ENCODE assay signal across 1 cellular context in the genomic region with DNA sequence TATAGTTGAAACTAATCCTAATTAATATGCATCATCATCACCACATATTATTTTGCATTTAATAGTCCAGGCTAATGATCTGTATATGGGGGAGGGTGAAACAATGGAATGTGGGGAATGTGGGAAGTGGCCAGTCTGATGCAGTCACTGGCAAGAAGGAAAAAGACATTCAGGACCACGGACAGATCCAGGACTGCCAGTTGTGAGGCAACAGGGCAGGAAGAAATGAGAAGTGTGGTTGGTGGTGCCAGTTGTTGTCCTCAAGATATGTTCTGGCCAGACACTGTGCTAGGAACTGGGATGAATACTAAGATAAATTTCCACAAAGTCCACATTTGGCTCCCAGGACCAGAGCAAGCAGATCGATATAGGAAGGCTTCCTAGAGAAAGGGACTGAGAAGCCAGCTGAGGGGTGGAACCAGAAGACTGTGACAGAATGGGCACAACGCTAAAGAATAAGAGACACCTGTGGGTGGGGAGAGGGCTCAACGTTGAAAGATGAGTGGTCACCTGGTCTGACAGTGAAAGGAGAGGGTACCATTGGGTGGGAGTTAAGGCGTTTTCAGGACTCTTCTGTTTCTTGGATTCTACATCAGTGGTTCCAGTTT.
A peak's percentile ranks its signal among the peaks of the same experiment; 100 is the strongest.
TF ChIP-seq lines count a peak whose summit lies in the region.

No MANE protein-coding gene starts in this region.

TF ChIP-seq in HepG2, 621 proteins besides CTCF, POLR2A, EP300 and RAD21 (continued from another document and continues in another):
- TF ChIP-seq, protein P1, sequence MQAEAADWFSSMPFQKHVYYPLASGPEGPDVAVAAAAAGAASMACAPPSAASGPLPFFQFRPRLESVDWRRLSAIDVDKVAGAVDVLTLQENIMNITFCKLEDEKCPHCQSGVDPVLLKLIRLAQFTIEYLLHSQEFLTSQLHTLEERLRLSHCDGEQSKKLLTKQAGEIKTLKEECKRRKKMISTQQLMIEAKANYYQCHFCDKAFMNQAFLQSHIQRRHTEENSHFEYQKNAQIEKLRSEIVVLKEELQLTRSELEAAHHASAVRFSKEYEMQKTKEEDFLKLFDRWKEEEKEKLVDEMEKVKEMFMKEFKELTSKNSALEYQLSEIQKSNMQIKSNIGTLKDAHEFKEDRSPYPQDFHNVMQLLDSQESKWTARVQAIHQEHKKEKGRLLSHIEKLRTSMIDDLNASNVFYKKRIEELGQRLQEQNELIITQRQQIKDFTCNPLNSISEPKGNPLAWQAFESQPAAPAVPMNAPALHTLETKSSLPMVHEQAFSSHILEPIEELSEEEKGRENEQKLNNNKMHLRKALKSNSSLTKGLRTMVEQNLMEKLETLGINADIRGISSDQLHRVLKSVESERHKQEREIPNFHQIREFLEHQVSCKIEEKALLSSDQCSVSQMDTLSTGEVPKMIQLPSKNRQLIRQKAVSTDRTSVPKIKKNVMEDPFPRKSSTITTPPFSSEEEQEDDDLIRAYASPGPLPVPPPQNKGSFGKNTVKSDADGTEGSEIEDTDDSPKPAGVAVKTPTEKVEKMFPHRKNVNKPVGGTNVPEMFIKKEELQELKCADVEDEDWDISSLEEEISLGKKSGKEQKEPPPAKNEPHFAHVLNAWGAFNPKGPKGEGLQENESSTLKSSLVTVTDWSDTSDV (CRISPR knock-in tag; IDR thresholded peaks at IDR 0.05) = no peak
- TF ChIP-seq SIX1 (CRISPR knock-in tag; IDR thresholded peaks at IDR 0.05; ENCODE audit: borderline replicate concordance) (no peak), ATRX (CRISPR knock-in tag; IDR thresholded peaks at IDR 0.05; ENCODE audit: borderline replicate concordance) (no peak), BORCS8-MEF2B (CRISPR knock-in tag; IDR thresholded peaks at IDR 0.05) (peak; percentile 74; the same call in 1 of the 2 replicates), CEBPG (CRISPR knock-in tag; IDR thresholded peaks at IDR 0.05) (peak; percentile 83), ZNF264 (CRISPR knock-in tag; IDR thresholded peaks at IDR 0.05) (no peak), ZNF557 (CRISPR knock-in tag; IDR thresholded peaks at IDR 0.05) (peak; percentile 77; the same call in 1 of the 2 replicates), CBFB (CRISPR knock-in tag; IDR thresholded peaks at IDR 0.05) (no peak), ZNF607 (CRISPR knock-in tag; IDR thresholded peaks at IDR 0.05; ENCODE audit: borderline replicate concordance) (0 out of 2 replicates have a peak, but pooled peaks have one; percentile 44), ZMAT3 (CRISPR knock-in tag; conservative IDR thresholded peaks at IDR 0.05) (peak; percentile 73; the same call in 1 of the 2 replicates), ZNF549 (CRISPR knock-in tag; IDR thresholded peaks at IDR 0.05) (no peak), SRY (CRISPR knock-in tag; IDR thresholded peaks at IDR 0.05) (no peak), NCOA1 (CRISPR knock-in tag; IDR thresholded peaks at IDR 0.05) (no peak), REPIN1 (CRISPR knock-in tag; IDR thresholded peaks at IDR 0.05; ENCODE audit: borderline replicate concordance, low read depth) (no peak), ZNF335 (CRISPR knock-in tag; IDR thresholded peaks at IDR 0.05) (peak; percentile 70; the same call in 1 of the 2 replicates), FOXJ3 (CRISPR knock-in tag; IDR thresholded peaks at IDR 0.05; ENCODE audit: borderline replicate concordance) (no peak), CBX5 (CRISPR knock-in tag; IDR thresholded peaks at IDR 0.05; ENCODE audit: borderline replicate concordance) (no peak), ZFAT (CRISPR knock-in tag; conservative IDR thresholded peaks at IDR 0.05) (no peak), ZNF83 (CRISPR knock-in tag; IDR thresholded peaks at IDR 0.05; ENCODE audit: borderline replicate concordance) (no peak), JUND (CRISPR knock-in tag; IDR thresholded peaks at IDR 0.05) (no peak), ZFX (CRISPR knock-in tag; IDR thresholded peaks at IDR 0.05; ENCODE audit: low read depth) (no peak), RCOR2 (CRISPR knock-in tag; IDR thresholded peaks at IDR 0.05) (no peak), NCOA2 (CRISPR knock-in tag; IDR thresholded peaks at IDR 0.05) (0 out of 2 replicates have a peak, but pooled peaks have one; percentile 39), ZNF382 (CRISPR knock-in tag; IDR thresholded peaks at IDR 0.05; ENCODE audit: borderline replicate concordance) (no peak), ZSCAN29 (CRISPR knock-in tag; conservative IDR thresholded peaks at IDR 0.05) (no peak), RARG (CRISPR knock-in tag; IDR thresholded peaks at IDR 0.05; ENCODE audit: low read depth) (no peak), ZNF224 (CRISPR knock-in tag; IDR thresholded peaks at IDR 0.05) (no peak), ZNF484 (CRISPR knock-in tag; IDR thresholded peaks at IDR 0.05; ENCODE audit: borderline replicate concordance, low read depth) (no peak), CAMTA2 (CRISPR knock-in tag; IDR thresholded peaks at IDR 0.05; ENCODE audit: borderline replicate concordance) (no peak), FOXA1 (IDR thresholded peaks at IDR 0.05) (no peak), FOXA1 (CRISPR knock-in tag; IDR thresholded peaks at IDR 0.05) (no peak), ZNF260 (CRISPR knock-in tag; IDR thresholded peaks at IDR 0.05; ENCODE audit: borderline replicate concordance, low read depth) (no peak), NR3C1 (CRISPR knock-in tag; IDR thresholded peaks at IDR 0.05) (no peak), RXRB (CRISPR knock-in tag; IDR thresholded peaks at IDR 0.05; ENCODE audit: borderline replicate concordance) (peak; percentile 50; the same call in 1 of the 2 replicates), IKZF4 (CRISPR knock-in tag; IDR thresholded peaks at IDR 0.05; ENCODE audit: borderline replicate concordance, low read depth, not compliant biosample characterization) (peak; percentile 40), TEAD3 (CRISPR knock-in tag; optimal IDR thresholded peaks at IDR 0.05; ENCODE audit: borderline replicate concordance) (peak; percentile 90), MIXL1 (CRISPR knock-in tag; IDR thresholded peaks at IDR 0.05) (peak; percentile 80; the same call in 1 of the 2 replicates)
- TF ChIP-seq, protein P2, sequence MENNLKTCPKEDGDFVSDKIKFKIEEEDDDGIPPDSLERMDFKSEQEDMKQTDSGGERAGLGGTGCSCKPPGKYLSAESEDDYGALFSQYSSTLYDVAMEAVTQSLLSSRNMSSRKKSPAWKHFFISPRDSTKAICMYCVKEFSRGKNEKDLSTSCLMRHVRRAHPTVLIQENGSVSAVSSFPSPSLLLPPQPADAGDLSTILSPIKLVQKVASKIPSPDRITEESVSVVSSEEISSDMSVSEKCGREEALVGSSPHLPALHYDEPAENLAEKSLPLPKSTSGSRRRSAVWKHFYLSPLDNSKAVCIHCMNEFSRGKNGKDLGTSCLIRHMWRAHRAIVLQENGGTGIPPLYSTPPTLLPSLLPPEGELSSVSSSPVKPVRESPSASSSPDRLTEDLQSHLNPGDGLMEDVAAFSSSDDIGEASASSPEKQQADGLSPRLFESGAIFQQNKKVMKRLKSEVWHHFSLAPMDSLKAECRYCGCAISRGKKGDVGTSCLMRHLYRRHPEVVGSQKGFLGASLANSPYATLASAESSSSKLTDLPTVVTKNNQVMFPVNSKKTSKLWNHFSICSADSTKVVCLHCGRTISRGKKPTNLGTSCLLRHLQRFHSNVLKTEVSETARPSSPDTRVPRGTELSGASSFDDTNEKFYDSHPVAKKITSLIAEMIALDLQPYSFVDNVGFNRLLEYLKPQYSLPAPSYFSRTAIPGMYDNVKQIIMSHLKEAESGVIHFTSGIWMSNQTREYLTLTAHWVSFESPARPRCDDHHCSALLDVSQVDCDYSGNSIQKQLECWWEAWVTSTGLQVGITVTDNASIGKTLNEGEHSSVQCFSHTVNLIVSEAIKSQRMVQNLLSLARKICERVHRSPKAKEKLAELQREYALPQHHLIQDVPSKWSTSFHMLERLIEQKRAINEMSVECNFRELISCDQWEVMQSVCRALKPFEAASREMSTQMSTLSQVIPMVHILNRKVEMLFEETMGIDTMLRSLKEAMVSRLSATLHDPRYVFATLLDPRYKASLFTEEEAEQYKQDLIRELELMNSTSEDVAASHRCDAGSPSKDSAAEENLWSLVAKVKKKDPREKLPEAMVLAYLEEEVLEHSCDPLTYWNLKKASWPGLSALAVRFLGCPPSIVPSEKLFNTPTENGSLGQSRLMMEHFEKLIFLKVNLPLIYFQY (CRISPR knock-in tag; IDR thresholded peaks at IDR 0.05; ENCODE audit: borderline replicate concordance) = peak; percentile 74
- TF ChIP-seq, protein P3, sequence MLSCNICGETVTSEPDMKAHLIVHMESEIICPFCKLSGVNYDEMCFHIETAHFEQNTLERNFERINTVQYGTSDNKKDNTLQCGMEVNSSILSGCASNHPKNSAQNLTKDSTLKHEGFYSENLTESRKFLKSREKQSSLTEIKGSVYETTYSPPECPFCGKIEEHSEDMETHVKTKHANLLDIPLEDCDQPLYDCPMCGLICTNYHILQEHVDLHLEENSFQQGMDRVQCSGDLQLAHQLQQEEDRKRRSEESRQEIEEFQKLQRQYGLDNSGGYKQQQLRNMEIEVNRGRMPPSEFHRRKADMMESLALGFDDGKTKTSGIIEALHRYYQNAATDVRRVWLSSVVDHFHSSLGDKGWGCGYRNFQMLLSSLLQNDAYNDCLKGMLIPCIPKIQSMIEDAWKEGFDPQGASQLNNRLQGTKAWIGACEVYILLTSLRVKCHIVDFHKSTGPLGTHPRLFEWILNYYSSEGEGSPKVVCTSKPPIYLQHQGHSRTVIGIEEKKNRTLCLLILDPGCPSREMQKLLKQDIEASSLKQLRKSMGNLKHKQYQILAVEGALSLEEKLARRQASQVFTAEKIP (CRISPR knock-in tag; IDR thresholded peaks at IDR 0.05; ENCODE audit: borderline replicate concordance) = no peak
- TF ChIP-seq, protein P4, sequence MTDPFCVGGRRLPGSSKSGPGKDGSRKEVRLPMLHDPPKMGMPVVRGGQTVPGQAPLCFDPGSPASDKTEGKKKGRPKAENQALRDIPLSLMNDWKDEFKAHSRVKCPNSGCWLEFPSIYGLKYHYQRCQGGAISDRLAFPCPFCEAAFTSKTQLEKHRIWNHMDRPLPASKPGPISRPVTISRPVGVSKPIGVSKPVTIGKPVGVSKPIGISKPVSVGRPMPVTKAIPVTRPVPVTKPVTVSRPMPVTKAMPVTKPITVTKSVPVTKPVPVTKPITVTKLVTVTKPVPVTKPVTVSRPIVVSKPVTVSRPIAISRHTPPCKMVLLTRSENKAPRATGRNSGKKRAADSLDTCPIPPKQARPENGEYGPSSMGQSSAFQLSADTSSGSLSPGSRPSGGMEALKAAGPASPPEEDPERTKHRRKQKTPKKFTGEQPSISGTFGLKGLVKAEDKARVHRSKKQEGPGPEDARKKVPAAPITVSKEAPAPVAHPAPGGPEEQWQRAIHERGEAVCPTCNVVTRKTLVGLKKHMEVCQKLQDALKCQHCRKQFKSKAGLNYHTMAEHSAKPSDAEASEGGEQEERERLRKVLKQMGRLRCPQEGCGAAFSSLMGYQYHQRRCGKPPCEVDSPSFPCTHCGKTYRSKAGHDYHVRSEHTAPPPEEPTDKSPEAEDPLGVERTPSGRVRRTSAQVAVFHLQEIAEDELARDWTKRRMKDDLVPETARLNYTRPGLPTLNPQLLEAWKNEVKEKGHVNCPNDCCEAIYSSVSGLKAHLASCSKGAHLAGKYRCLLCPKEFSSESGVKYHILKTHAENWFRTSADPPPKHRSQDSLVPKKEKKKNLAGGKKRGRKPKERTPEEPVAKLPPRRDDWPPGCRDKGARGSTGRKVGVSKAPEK (CRISPR knock-in tag; IDR thresholded peaks at IDR 0.05; ENCODE audit: borderline replicate concordance) = no peak
- TF ChIP-seq, protein P5, sequence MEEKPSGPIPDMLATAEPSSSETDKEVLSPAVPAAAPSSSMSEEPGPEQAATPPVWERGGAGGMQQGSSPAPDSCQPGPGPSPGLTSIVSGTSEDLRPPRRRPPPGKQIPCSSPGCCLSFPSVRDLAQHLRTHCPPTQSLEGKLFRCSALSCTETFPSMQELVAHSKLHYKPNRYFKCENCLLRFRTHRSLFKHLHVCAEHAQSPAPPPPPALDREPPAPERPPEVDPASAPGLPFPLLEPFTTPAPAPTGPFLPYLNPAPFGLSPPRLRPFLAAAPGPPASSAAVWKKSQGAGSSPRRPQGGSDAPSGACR (CRISPR knock-in tag; IDR thresholded peaks at IDR 0.05) = 0 out of 2 replicates have a peak, but pooled peaks have one; percentile 28
- TF ChIP-seq, protein P6, sequence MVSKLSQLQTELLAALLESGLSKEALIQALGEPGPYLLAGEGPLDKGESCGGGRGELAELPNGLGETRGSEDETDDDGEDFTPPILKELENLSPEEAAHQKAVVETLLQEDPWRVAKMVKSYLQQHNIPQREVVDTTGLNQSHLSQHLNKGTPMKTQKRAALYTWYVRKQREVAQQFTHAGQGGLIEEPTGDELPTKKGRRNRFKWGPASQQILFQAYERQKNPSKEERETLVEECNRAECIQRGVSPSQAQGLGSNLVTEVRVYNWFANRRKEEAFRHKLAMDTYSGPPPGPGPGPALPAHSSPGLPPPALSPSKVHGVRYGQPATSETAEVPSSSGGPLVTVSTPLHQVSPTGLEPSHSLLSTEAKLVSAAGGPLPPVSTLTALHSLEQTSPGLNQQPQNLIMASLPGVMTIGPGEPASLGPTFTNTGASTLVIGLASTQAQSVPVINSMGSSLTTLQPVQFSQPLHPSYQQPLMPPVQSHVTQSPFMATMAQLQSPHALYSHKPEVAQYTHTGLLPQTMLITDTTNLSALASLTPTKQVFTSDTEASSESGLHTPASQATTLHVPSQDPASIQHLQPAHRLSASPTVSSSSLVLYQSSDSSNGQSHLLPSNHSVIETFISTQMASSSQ (IDR thresholded peaks at IDR 0.05; ENCODE audit: low read depth) = no peak
- TF ChIP-seq, protein P6 (CRISPR knock-in tag; IDR thresholded peaks at IDR 0.05; ENCODE audit: borderline replicate concordance) = no peak
- TF ChIP-seq, protein P7, sequence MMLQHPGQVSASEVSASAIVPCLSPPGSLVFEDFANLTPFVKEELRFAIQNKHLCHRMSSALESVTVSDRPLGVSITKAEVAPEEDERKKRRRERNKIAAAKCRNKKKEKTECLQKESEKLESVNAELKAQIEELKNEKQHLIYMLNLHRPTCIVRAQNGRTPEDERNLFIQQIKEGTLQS (CRISPR knock-in tag; IDR thresholded peaks at IDR 0.05) = peak; percentile 40; the same call in 1 of the 2 replicates
- TF ChIP-seq, protein P8, sequence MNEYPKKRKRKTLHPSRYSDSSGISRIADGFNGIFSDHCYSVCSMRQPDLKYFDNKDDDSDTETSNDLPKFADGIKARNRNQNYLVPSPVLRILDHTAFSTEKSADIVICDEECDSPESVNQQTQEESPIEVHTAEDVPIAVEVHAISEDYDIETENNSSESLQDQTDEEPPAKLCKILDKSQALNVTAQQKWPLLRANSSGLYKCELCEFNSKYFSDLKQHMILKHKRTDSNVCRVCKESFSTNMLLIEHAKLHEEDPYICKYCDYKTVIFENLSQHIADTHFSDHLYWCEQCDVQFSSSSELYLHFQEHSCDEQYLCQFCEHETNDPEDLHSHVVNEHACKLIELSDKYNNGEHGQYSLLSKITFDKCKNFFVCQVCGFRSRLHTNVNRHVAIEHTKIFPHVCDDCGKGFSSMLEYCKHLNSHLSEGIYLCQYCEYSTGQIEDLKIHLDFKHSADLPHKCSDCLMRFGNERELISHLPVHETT (CRISPR knock-in tag; conservative IDR thresholded peaks at IDR 0.05) = 0 out of 2 replicates have a peak, but pooled peaks have one; percentile 33
